Comparison of ENCODE assay signal across 9 cellular contexts in the genomic region with DNA sequence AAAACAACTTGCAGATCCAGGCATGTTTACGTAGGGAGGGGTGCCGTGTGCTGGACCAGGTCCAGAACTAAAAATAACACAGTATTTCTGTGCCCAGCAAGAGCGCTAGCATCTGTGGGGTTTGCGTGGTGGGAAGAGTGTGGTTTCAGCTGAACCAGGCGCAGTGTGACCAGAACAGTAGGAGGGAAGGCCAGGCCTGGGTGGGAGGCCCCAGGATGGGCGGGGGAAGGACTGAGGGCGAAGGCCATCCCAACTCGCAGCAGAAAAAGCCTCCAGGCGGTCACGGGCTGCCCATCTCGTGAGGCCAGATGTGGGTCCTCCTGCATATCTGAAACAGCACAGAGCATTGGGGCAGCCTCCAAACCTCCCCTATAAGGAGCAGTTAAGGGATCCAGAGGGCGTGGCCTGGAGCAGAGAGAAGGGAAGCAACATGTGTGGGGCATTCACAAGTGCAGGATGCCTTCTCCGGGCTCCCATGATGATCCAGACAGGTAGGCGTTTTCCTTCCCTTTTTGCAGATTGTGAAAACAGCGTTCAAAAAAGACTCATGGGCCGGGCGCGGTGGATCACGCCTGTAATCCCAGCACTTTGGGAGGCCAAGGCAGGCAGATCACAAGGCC. TPM values are rescaled to one million over a fixed set of nuclear protein-coding genes. Genes with fewer than 3 reads are reported as not detected.
DNase-seq lines count a peak whose midpoint lies in the region; ATAC-seq, FAIRE-seq and TF ChIP-seq lines count a peak whose summit lies in the region.
"Had no signal": no experiment of that assay in that cellular context is flagged by ENCODE, and none has a peak within 500 bp of the region (broad histone marks: within the 10 kb centered on the region; RNA-seq: fewer than 3 reads in every experiment).

No MANE protein-coding gene starts in this region.

- H3K36me3 ChIP-seq in left ventricle myocardium inferior (no peaks in the 10 kb centered on the region), small intestine (ENCODE audit: control insufficient read depth in 2 of 2, insufficient read depth in 2 of 2, low read length in 2 of 2) (no peaks in the 10 kb centered on the region)
- no peaks in the 10 kb centered on the region for H3K36me3 ChIP-seq in CD8-positive, alpha-beta T cell (ENCODE audit: insufficient read depth, low read length)

- DNase-seq in H4 (ENCODE audit: low spot score) (peak; percentile 92), left ventricle myocardium inferior (peak; percentile 61), small intestine (peak; percentile 58), NCI-H2196 treated with DMSO at 0.1 percent for 48 hours (lab: John Stamatoyannopoulos, UW; ENCODE audit: unreplicated experiment) (no peak), D721Med (ENCODE audit: insufficient read length, low spot score) (no peak)
- DNase-seq in CD8-positive, alpha-beta T cell, result no peak

- H3K4me3 ChIP-seq in left ventricle myocardium inferior, result peak overlapping the region; percentile 10
- H3K4me3 ChIP-seq in small intestine (ENCODE audit: low read depth in 1 of 2, low read length in 2 of 2), result no peak overlapping the region
- H3K4me3 ChIP-seq in CD8-positive, alpha-beta T cell (ENCODE audit: low read depth, low read length), result no peak overlapping the region

- no peak overlapping the region for H3K27ac Mint-ChIP-seq in CD8-positive, alpha-beta T cell

- TF ChIP-seq CTCF in left ventricle myocardium inferior (IDR thresholded peaks at IDR 0.05; ENCODE audit: borderline replicate concordance) (no peak), D721Med (IDR thresholded peaks at IDR 0.05; ENCODE audit: insufficient read depth, missing control alignments) (no peak)
- no peak for TF ChIP-seq CTCF in CD8-positive, alpha-beta T cell (IDR thresholded peaks at IDR 0.05)

- no peak for FAIRE-seq in small intestine (lab: Jason Lieb, UNC)
- no peak for FAIRE-seq in D721Med (lab: Jason Lieb, UNC)

- H3K36me3 Mint-ChIP-seq in CD8-positive, alpha-beta T cell, result no peaks in the 10 kb centered on the region

- POLR2A ChIA-PET in CD8-positive, alpha-beta T cell (lab: Charles Lee), result no interaction called here

- no peaks in the 10 kb centered on the region for H3K9me3 ChIP-seq in left ventricle myocardium inferior (replicated peaks)
- H3K9me3 ChIP-seq in small intestine (ENCODE audit: control insufficient read depth, low read depth), result no peaks in the 10 kb centered on the region
- H3K9me3 ChIP-seq in CD8-positive, alpha-beta T cell (ENCODE audit: low read length), result no peaks in the 10 kb centered on the region

- no peaks in the 10 kb centered on the region for H3K27me3 ChIP-seq in left ventricle myocardium inferior (ENCODE audit: low read depth)
- no peaks in the 10 kb centered on the region for H3K27me3 ChIP-seq in small intestine (ENCODE audit: control insufficient read depth in 2 of 2, insufficient read depth in 2 of 2, low read length in 2 of 2)
- H3K27me3 ChIP-seq in CD8-positive, alpha-beta T cell (ENCODE audit: insufficient read depth, low read length), result no peaks in the 10 kb centered on the region

- H3K27me3 Mint-ChIP-seq in CD8-positive, alpha-beta T cell (ENCODE audit: low read depth), result peaks cover 4% of the 10 kb centered on the region

- ATAC-seq in SK-N-SH treated with all-trans-retinoic acid at 6 μM for 48 hours, result peak; percentile 38; the same call in 2 of the 3 replicates
- ATAC-seq in CD8-positive, alpha-beta T cell, result no peak
- ATAC-seq in GM18517 (IDR thresholded peaks at IDR 0.05; ENCODE audit: unreplicated experiment), result no peak

- H3K4me3 Mint-ChIP-seq in CD8-positive, alpha-beta T cell, result no peak overlapping the region

- 26 to 42% (median 31%) methylated on average over 16 to 19 of the region's 19 CpGs for WGBS in small intestine, 3 donors

- H3K4me1 Mint-ChIP-seq in CD8-positive, alpha-beta T cell (ENCODE audit: low read depth), result no peaks in the 10 kb centered on the region

- H3K4me1 ChIP-seq in left ventricle myocardium inferior (peaks cover 54% of the 10 kb centered on the region), small intestine (ENCODE audit: control insufficient read depth in 2 of 2, insufficient read depth in 1 of 2, low read depth in 1 of 2, low read length in 1 of 2) (peaks cover 10 to 11% of the 10 kb centered on the region in 2 donors)
- H3K4me1 ChIP-seq in CD8-positive, alpha-beta T cell (ENCODE audit: insufficient read depth, low read length), result no peaks in the 10 kb centered on the region

- intact Hi-C loops in left ventricle myocardium inferior (cut with micrococcal nuclease), result loop anchor here (10.0 kb wide), 1 partner anchor 108 kb away; no protein-coding TSS in a partner anchor
- intact Hi-C loops in CD8-positive, alpha-beta T cell (cut with DNase I, micrococcal nuclease), result no loop called here

- H3K9me3 Mint-ChIP-seq in CD8-positive, alpha-beta T cell, result no peaks in the 10 kb centered on the region

- peak overlapping the region; percentile 86 for H3K27ac ChIP-seq in left ventricle myocardium inferior (replicated peaks)
- peak overlapping the region; percentile 5 to 49 for H3K27ac ChIP-seq in small intestine (ENCODE audit: low read depth in 1 of 2, low read length in 1 of 2)
- no peak overlapping the region for H3K27ac ChIP-seq in CD8-positive, alpha-beta T cell (ENCODE audit: low read depth, low read length)

- CTCF ChIA-PET in CD8-positive, alpha-beta T cell (lab: Charles Lee), result interaction anchor here (1.0 to 3.2 kb wide), 4 partner anchors 10 to 112 kb away, joined by 3 to 19 read pairs (median 4); no protein-coding TSS in a partner anchor

TF ChIP-seq in SK-N-SH treated with all-trans-retinoic acid at 6 μM for 48 hours, 23 proteins besides CTCF, POLR2A, EP300 and RAD21:
- TF ChIP-seq ESRRG (CRISPR knock-in tag; IDR thresholded peaks at IDR 0.05) (no peak), BACH2 (CRISPR knock-in tag; IDR thresholded peaks at IDR 0.05; ENCODE audit: borderline replicate concordance) (no peak)
TF ChIP-seq in SK-N-SH treated with all-trans-retinoic acid at 6 μM for 48 hours: peak in this region for 0.

RNA-seq across cellular contexts. Expression of a gene that starts 17.8 kb away (rescaled TPM):
- 86.6 and 133 TPM in 2 replicates for total RNA-seq in H4 (2014; rRNA removed; shearing (Covaris generic))
- 55.5 TPM for total RNA-seq in left ventricle myocardium inferior
- 100 to 1,000 TPM in 1 of 3 donors, 10 to 100 TPM in 2; 46.2 to 296 (median 47.2) TPM for polyA plus RNA-seq in small intestine
- 1 to 10 TPM; 1.3 to 1.8 TPM for total RNA-seq in CD8-positive, alpha-beta T cell
- polyA plus RNA-seq: neural cell had no signal

RNA-seq across cellular contexts. Expression of a gene that starts 57.9 kb away (rescaled TPM):
- total RNA-seq in H4 (2014; rRNA removed; shearing (Covaris generic)), result 0.08 and 0.23 TPM in 2 replicates
- 250 TPM for total RNA-seq in left ventricle myocardium inferior
- polyA plus RNA-seq in small intestine, result 10 to 100 TPM in 1 of 3 donors, 1 to 10 TPM in 2; 2.2 to 82.9 (median 5.7) TPM
- total RNA-seq in CD8-positive, alpha-beta T cell, result not detected
- polyA plus RNA-seq: neural cell had no signal

Comparison
In these comparisons a context has a peak if more than half of its experiments do, and no peak if none do; other contexts are left out.
1. DNase-seq: peak in H4 (single experiment), left ventricle myocardium inferior (single experiment) and small intestine (single experiment); none in CD8-positive, alpha-beta T cell (0 of 7), NCI-H2196 treated with DMSO at 0.1 percent for 48 hours (single experiment) and D721Med (single experiment).
2. RNA of a gene that starts 17.8 kb away (total RNA-seq): 86.6 to 133 TPM in H4 and 55.5 TPM in left ventricle myocardium inferior (single experiment); 1.3 to 1.8 TPM in CD8-positive, alpha-beta T cell; every median in the first group is over 10 times any median in the second.
3. RNA of a gene that starts 57.9 kb away (total RNA-seq): 250 TPM in left ventricle myocardium inferior (single experiment); not detected in CD8-positive, alpha-beta T cell and 0.08 to 0.23 TPM in H4; every median in the first group is over 100 times any median in the second.